In genomic region chr15:27790270-27790669, GRCh38 we compare ENCODE assay signal across 8 cellular contexts.
"Had no signal": no experiment of that assay in that cellular context is flagged by ENCODE, and none has a peak within 500 bp of the region (broad histone marks: within the 10 kb centered on the region; RNA-seq: fewer than 3 reads in every experiment).

No MANE protein-coding gene starts in this region.

- FAIRE-seq: G401.6, GM12878, GM12891, GM12892, GM18507, GM19239 had no signal

- ATAC-seq: GM12878 had no signal

- H3K4me3 ChIP-seq: GM12878 had no signal

- DNase-seq: GDM1, GF-D8 had no signal
